Comparison of ENCODE assay signal across 1 cellular context in genomic region chrX:107118322-107119147, GRCh38.
A peak's percentile ranks its signal among the peaks of the same experiment; 100 is the strongest.
TF ChIP-seq lines count a peak whose summit lies in the region.

Gene RBM41 (minus strand): TSS chrX:107118822. CDS start chrX:107118773, 49 bp downstream.

TF ChIP-seq in HepG2, 621 proteins besides CTCF, POLR2A, EP300 and RAD21 (continued from another document):
- TF ChIP-seq ARID5B (CRISPR knock-in tag; IDR thresholded peaks at IDR 0.05) (0 out of 2 replicates have a peak, but pooled peaks have one; percentile 6), UBTF (CRISPR knock-in tag; IDR thresholded peaks at IDR 0.05) (peak; percentile 69; the same call in 1 of the 2 replicates), ZBTB7A (CRISPR knock-in tag; IDR thresholded peaks at IDR 0.05) (no peak), ARNTL (CRISPR knock-in tag; IDR thresholded peaks at IDR 0.05) (peak; percentile 28; the same call in 1 of the 2 replicates), AGO2 (optimal IDR thresholded peaks at IDR 0.05; ENCODE audit: low read depth, low read length) (peak; percentile 39), GABPA (IDR thresholded peaks at IDR 0.05; ENCODE audit: low read depth, low read length) (no peak), GABPA (CRISPR knock-in tag; IDR thresholded peaks at IDR 0.05; ENCODE audit: low read depth) (peak; percentile 63; the same call in 1 of the 2 replicates), ZNF75D (CRISPR knock-in tag; IDR thresholded peaks at IDR 0.05; ENCODE audit: borderline replicate concordance) (no peak), POLR2AphosphoS5 (IDR thresholded peaks at IDR 0.05; ENCODE audit: low read depth, low read length) (peak; percentile 52), ZSCAN25 (CRISPR knock-in tag; IDR thresholded peaks at IDR 0.05) (0 out of 2 replicates have a peak, but pooled peaks have one; percentile 23), ZNF124 (CRISPR knock-in tag; IDR thresholded peaks at IDR 0.05) (no peak), ZFY (CRISPR knock-in tag; IDR thresholded peaks at IDR 0.05) (peak; percentile 97), THAP11 (CRISPR knock-in tag; IDR thresholded peaks at IDR 0.05) (peak; percentile 98), NFIB (CRISPR knock-in tag; IDR thresholded peaks at IDR 0.05; ENCODE audit: borderline replicate concordance) (no peak), TCF7 (IDR thresholded peaks at IDR 0.05; ENCODE audit: low read depth) (peak; percentile 41), SATB2 (CRISPR knock-in tag; IDR thresholded peaks at IDR 0.05) (no peak), PAXIP1 (CRISPR knock-in tag; conservative IDR thresholded peaks at IDR 0.05) (0 out of 2 replicates have a peak, but pooled peaks have one; percentile 11), ZNF775 (CRISPR knock-in tag; IDR thresholded peaks at IDR 0.05; ENCODE audit: borderline replicate concordance) (no peak), ATF2 (CRISPR knock-in tag; IDR thresholded peaks at IDR 0.05) (no peak), HNRNPLL (IDR thresholded peaks at IDR 0.05; ENCODE audit: low read depth, low read length, poor library complexity, severe bottlenecking) (no peak)
- TF ChIP-seq, protein P1, sequence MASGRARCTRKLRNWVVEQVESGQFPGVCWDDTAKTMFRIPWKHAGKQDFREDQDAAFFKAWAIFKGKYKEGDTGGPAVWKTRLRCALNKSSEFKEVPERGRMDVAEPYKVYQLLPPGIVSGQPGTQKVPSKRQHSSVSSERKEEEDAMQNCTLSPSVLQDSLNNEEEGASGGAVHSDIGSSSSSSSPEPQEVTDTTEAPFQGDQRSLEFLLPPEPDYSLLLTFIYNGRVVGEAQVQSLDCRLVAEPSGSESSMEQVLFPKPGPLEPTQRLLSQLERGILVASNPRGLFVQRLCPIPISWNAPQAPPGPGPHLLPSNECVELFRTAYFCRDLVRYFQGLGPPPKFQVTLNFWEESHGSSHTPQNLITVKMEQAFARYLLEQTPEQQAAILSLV (CRISPR knock-in tag; IDR thresholded peaks at IDR 0.05; ENCODE audit: borderline replicate concordance) = no peak
- TF ChIP-seq, protein P2, sequence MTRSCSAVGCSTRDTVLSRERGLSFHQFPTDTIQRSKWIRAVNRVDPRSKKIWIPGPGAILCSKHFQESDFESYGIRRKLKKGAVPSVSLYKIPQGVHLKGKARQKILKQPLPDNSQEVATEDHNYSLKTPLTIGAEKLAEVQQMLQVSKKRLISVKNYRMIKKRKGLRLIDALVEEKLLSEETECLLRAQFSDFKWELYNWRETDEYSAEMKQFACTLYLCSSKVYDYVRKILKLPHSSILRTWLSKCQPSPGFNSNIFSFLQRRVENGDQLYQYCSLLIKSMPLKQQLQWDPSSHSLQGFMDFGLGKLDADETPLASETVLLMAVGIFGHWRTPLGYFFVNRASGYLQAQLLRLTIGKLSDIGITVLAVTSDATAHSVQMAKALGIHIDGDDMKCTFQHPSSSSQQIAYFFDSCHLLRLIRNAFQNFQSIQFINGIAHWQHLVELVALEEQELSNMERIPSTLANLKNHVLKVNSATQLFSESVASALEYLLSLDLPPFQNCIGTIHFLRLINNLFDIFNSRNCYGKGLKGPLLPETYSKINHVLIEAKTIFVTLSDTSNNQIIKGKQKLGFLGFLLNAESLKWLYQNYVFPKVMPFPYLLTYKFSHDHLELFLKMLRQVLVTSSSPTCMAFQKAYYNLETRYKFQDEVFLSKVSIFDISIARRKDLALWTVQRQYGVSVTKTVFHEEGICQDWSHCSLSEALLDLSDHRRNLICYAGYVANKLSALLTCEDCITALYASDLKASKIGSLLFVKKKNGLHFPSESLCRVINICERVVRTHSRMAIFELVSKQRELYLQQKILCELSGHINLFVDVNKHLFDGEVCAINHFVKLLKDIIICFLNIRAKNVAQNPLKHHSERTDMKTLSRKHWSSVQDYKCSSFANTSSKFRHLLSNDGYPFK (CRISPR knock-in tag; IDR thresholded peaks at IDR 0.05; ENCODE audit: borderline replicate concordance) = 0 out of 2 replicates have a peak, but pooled peaks have one; percentile 41
- TF ChIP-seq, protein P3, sequence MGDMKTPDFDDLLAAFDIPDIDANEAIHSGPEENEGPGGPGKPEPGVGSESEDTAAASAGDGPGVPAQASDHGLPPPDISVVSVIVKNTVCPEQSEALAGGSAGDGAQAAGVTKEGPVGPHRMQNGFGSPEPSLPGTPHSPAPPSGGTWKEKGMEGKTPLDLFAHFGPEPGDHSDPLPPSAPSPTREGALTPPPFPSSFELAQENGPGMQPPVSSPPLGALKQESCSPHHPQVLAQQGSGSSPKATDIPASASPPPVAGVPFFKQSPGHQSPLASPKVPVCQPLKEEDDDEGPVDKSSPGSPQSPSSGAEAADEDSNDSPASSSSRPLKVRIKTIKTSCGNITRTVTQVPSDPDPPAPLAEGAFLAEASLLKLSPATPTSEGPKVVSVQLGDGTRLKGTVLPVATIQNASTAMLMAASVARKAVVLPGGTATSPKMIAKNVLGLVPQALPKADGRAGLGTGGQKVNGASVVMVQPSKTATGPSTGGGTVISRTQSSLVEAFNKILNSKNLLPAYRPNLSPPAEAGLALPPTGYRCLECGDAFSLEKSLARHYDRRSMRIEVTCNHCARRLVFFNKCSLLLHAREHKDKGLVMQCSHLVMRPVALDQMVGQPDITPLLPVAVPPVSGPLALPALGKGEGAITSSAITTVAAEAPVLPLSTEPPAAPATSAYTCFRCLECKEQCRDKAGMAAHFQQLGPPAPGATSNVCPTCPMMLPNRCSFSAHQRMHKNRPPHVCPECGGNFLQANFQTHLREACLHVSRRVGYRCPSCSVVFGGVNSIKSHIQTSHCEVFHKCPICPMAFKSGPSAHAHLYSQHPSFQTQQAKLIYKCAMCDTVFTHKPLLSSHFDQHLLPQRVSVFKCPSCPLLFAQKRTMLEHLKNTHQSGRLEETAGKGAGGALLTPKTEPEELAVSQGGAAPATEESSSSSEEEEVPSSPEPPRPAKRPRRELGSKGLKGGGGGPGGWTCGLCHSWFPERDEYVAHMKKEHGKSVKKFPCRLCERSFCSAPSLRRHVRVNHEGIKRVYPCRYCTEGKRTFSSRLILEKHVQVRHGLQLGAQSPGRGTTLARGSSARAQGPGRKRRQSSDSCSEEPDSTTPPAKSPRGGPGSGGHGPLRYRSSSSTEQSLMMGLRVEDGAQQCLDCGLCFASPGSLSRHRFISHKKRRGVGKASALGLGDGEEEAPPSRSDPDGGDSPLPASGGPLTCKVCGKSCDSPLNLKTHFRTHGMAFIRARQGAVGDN (CRISPR knock-in tag; IDR thresholded peaks at IDR 0.05) = peak; percentile 65
- TF ChIP-seq, protein P4, sequence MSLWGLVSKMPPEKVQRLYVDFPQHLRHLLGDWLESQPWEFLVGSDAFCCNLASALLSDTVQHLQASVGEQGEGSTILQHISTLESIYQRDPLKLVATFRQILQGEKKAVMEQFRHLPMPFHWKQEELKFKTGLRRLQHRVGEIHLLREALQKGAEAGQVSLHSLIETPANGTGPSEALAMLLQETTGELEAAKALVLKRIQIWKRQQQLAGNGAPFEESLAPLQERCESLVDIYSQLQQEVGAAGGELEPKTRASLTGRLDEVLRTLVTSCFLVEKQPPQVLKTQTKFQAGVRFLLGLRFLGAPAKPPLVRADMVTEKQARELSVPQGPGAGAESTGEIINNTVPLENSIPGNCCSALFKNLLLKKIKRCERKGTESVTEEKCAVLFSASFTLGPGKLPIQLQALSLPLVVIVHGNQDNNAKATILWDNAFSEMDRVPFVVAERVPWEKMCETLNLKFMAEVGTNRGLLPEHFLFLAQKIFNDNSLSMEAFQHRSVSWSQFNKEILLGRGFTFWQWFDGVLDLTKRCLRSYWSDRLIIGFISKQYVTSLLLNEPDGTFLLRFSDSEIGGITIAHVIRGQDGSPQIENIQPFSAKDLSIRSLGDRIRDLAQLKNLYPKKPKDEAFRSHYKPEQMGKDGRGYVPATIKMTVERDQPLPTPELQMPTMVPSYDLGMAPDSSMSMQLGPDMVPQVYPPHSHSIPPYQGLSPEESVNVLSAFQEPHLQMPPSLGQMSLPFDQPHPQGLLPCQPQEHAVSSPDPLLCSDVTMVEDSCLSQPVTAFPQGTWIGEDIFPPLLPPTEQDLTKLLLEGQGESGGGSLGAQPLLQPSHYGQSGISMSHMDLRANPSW (CRISPR knock-in tag; IDR thresholded peaks at IDR 0.05; ENCODE audit: borderline replicate concordance) = no peak
- TF ChIP-seq, protein P5, sequence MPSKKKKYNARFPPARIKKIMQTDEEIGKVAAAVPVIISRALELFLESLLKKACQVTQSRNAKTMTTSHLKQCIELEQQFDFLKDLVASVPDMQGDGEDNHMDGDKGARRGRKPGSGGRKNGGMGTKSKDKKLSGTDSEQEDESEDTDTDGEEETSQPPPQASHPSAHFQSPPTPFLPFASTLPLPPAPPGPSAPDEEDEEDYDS (CRISPR knock-in tag; IDR thresholded peaks at IDR 0.05) = peak; percentile 76
